ENCODE assay signal across 16 cellular contexts in the genomic region with DNA sequence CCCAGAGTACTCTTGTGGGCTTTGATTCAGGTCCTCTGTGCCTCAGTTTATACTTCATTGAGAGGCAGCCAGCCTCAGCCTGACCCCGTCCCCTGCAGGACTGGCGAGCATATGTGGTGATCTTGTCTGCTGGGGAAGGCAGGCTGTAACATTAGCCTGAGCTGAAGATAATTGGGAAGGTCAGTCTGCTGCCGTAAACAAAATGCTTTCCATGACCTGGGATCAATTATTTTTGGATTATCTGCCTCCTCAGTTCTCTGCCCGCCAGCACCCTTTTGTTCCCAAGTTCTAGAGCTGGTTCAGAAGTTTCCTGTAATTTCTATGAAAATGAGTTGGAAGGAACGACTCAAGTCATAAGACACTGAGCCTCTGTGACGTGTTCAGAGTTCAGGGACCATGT. TPM values are rescaled to one million over a fixed set of nuclear protein-coding genes. Genes with fewer than 3 reads are reported as not detected.
DNase-seq lines count a peak whose midpoint lies in the region; ATAC-seq, FAIRE-seq and TF ChIP-seq lines count a peak whose summit lies in the region.
"Had no signal": no experiment of that assay in that cellular context is flagged by ENCODE, and none has a peak within 500 bp of the region (broad histone marks: within the 10 kb centered on the region; RNA-seq: fewer than 3 reads in every experiment).

No MANE protein-coding gene starts in this region.

- H3K27me3 Mint-ChIP-seq in activated CD8-positive, alpha-beta memory T cell treated with anti-CD3 and anti-CD28 coated beads, Interleukin-2, amount 10 ng/mL, durations not matched to agents 7 days and 5 days, result no peaks in the 10 kb centered on the region
- H3K27me3 Mint-ChIP-seq in endothelial cell (ENCODE audit: unreplicated experiment), result peaks cover 13% of the 10 kb centered on the region

- H3K36me3 Mint-ChIP-seq in activated CD8-positive, alpha-beta memory T cell treated with anti-CD3 and anti-CD28 coated beads, Interleukin-2, amount 10 ng/mL, durations not matched to agents 7 days and 5 days, result peaks cover 28% of the 10 kb centered on the region
- H3K36me3 Mint-ChIP-seq in endothelial cell (ENCODE audit: low read depth, unreplicated experiment), result peaks cover 7% of the 10 kb centered on the region

- ATAC-seq in activated CD8-positive, alpha-beta memory T cell treated with anti-CD3 and anti-CD28 coated beads, Interleukin-2, amount 10 ng/mL, durations not matched to agents 7 days and 5 days, result no peak
- ATAC-seq in RWPE2 (ENCODE audit: low read depth) (no peak), GM21619 (IDR thresholded peaks at IDR 0.05; ENCODE audit: unreplicated experiment) (no peak)

- H3K9me3 Mint-ChIP-seq in activated CD8-positive, alpha-beta memory T cell treated with anti-CD3 and anti-CD28 coated beads, Interleukin-2, amount 10 ng/mL, durations not matched to agents 7 days and 5 days (ENCODE audit: low read depth), result no peaks in the 10 kb centered on the region
- no peaks in the 10 kb centered on the region for H3K9me3 Mint-ChIP-seq in endothelial cell (ENCODE audit: unreplicated experiment)

- H3K27me3 ChIP-seq in RWPE2 (ENCODE audit: insufficient read depth, poor library complexity, severe bottlenecking) (no peaks in the 10 kb centered on the region), smooth muscle cell (ENCODE audit: low read depth) (no peaks in the 10 kb centered on the region)
- H3K27me3 ChIP-seq: brain microvascular endothelial cell had no signal

- peaks cover 63% of the 10 kb centered on the region for H3K4me1 Mint-ChIP-seq in activated CD8-positive, alpha-beta memory T cell treated with anti-CD3 and anti-CD28 coated beads, Interleukin-2, amount 10 ng/mL, durations not matched to agents 7 days and 5 days
- H3K4me1 Mint-ChIP-seq in endothelial cell (ENCODE audit: unreplicated experiment), result peaks cover 46% of the 10 kb centered on the region

- no peak overlapping the region for H3K27ac Mint-ChIP-seq in activated CD8-positive, alpha-beta memory T cell treated with anti-CD3 and anti-CD28 coated beads, Interleukin-2, amount 10 ng/mL, durations not matched to agents 7 days and 5 days
- peak overlapping the region; percentile 33 for H3K27ac Mint-ChIP-seq in endothelial cell (ENCODE audit: unreplicated experiment)

- no peak overlapping the region for H3K4me2 ChIP-seq in smooth muscle cell

- CTCF ChIA-PET in activated CD8-positive, alpha-beta memory T cell treated with anti-CD3 and anti-CD28 coated beads, Interleukin-2, amount 10 ng/mL, durations not matched to agents 7 days and 5 days (lab: Charles Lee), result interaction anchor here (0.6 to 5.0 kb wide), 6 partner anchors 38 to 140 kb away, joined by 3 to 34 read pairs (median 4); a partner anchor contains a TSS

- H3K79me2 ChIP-seq in smooth muscle cell (ENCODE audit: low read depth), result no peaks in the 10 kb centered on the region

- H3K36me3 ChIP-seq in RWPE2 (ENCODE audit: low read depth) (peaks cover 5% of the 10 kb centered on the region), smooth muscle cell (ENCODE audit: low read depth) (no peaks in the 10 kb centered on the region)
- H3K36me3 ChIP-seq: brain microvascular endothelial cell had no signal

- no peak overlapping the region for H3K4me3 ChIP-seq in RWPE2 (ENCODE audit: severe bottlenecking)
- no peak overlapping the region for H3K4me3 ChIP-seq in smooth muscle cell
- H3K4me3 ChIP-seq: PC-9 had no signal

- H3K4me1 ChIP-seq in RWPE2 (ENCODE audit: insufficient read depth, poor library complexity, severe bottlenecking) (peaks cover 15% of the 10 kb centered on the region), smooth muscle cell (ENCODE audit: low read depth) (peaks cover 26% of the 10 kb centered on the region)

- 71% methylated on average over 6 of the region's 6 CpGs for WGBS in smooth muscle cell (ENCODE audit: low lambda C conversion rate)

- peak overlapping the region; percentile 10 for H3K4me3 Mint-ChIP-seq in activated CD8-positive, alpha-beta memory T cell treated with anti-CD3 and anti-CD28 coated beads, Interleukin-2, amount 10 ng/mL, durations not matched to agents 7 days and 5 days
- H3K4me3 Mint-ChIP-seq in endothelial cell (ENCODE audit: unreplicated experiment), result no peak overlapping the region

- no peaks in the 10 kb centered on the region for H3K9me3 ChIP-seq in RWPE2 (ENCODE audit: severe bottlenecking)
- H3K9me3 ChIP-seq in smooth muscle cell (replicated peaks; ENCODE audit: low read depth), result no peaks in the 10 kb centered on the region

- no peak for DNase-seq in activated CD8-positive, alpha-beta memory T cell treated with anti-CD3 and anti-CD28 coated beads, Interleukin-2, amount 10 ng/mL, durations not matched to agents 7 days and 5 days
- DNase-seq in activated CD8-positive, alpha-beta memory T cell treated with anti-CD3 and anti-CD28 coated beads, Interleukin-2, amount 50 U/mL, for 4 hours, result no peak
- DNase-seq in RWPE2 (ENCODE audit: low spot score) (no peak), endothelial cell (ENCODE audit: low spot score) (no peak), smooth muscle cell (lab: John Stamatoyannopoulos, UW; ENCODE audit: unreplicated experiment) (no peak), AG08396 (ENCODE audit: low spot score) (no peak), GM19239 (ENCODE audit: insufficient read length, low spot score) (no peak)
- DNase-seq: activated CD8-positive, alpha-beta memory T cell treated with anti-CD3 and anti-CD28 coated beads, Interleukin-2, amount 50 U/mL, for 48 hours; brain microvascular endothelial cell; DND-41; HCEC 1CT; NCI-H2227 treated with DMSO at 0.1 percent for 48 hours; PC-9; T1000 had no signal

- FAIRE-seq in GM19239 (lab: Jason Lieb, UNC), result no peak
- FAIRE-seq: GM12892 had no signal

- no peak overlapping the region for H3K9ac ChIP-seq in smooth muscle cell (ENCODE audit: low read depth)

- no peak overlapping the region for H2AFZ ChIP-seq in smooth muscle cell (ENCODE audit: low read depth)
- H2AFZ ChIP-seq: PC-9 had no signal

- TF ChIP-seq CTCF in RWPE2 (IDR thresholded peaks at IDR 0.05; ENCODE audit: poor library complexity, severe bottlenecking) (no peak), endothelial cell (IDR thresholded peaks at IDR 0.05; ENCODE audit: unreplicated experiment) (no peak), smooth muscle cell (IDR thresholded peaks at IDR 0.05; ENCODE audit: borderline replicate concordance, insufficient read depth, poor library complexity, severe bottlenecking) (no peak)

- peaks cover 18% of the 10 kb centered on the region for H3F3A ChIP-seq in smooth muscle cell (ENCODE audit: low read depth)

- no peaks in the 10 kb centered on the region for H4K20me1 ChIP-seq in smooth muscle cell (ENCODE audit: low read depth)

- peak overlapping the region; percentile 78 for H3K27ac ChIP-seq in RWPE2 (ENCODE audit: poor library complexity, severe bottlenecking)
- peak overlapping the region; percentile 17 for H3K27ac ChIP-seq in smooth muscle cell (ENCODE audit: low read depth)
- H3K27ac ChIP-seq: brain microvascular endothelial cell had no signal

RNA-seq across cellular contexts. Expression of a gene that starts 4.5 kb away (rescaled TPM):
- 10 to 100 TPM; 53.7 to 61.1 TPM for total RNA-seq in activated CD8-positive, alpha-beta memory T cell treated with anti-CD3 and anti-CD28 coated beads, Interleukin-2, amount 10 ng/mL, durations not matched to agents 7 days and 5 days
- total RNA-seq in endothelial cell (ENCODE audit: unreplicated experiment) (35.3 TPM), smooth muscle cell (5.4 and 5.5 TPM in 2 replicates)
- polyA plus RNA-seq in smooth muscle cell, result 23.4 and 24.0 TPM in 2 replicates

RNA-seq across cellular contexts. Expression of a gene that starts 38.7 kb away (rescaled TPM):
- 1 to 10 TPM in 1 of 2 experiments, under 1 TPM in 1; 0.54 to 1.2 TPM for total RNA-seq in activated CD8-positive, alpha-beta memory T cell treated with anti-CD3 and anti-CD28 coated beads, Interleukin-2, amount 10 ng/mL, durations not matched to agents 7 days and 5 days
- total RNA-seq in endothelial cell (ENCODE audit: unreplicated experiment) (1.2 TPM), smooth muscle cell (0.13 and 0.18 TPM in 2 replicates)
- polyA plus RNA-seq in smooth muscle cell, result 0.11 and 2.0 TPM in 2 replicates

RNA-seq across cellular contexts. Expression of a gene that starts 50.0 kb away (rescaled TPM):
- 10 to 100 TPM; 63.8 to 64.8 TPM for total RNA-seq in activated CD8-positive, alpha-beta memory T cell treated with anti-CD3 and anti-CD28 coated beads, Interleukin-2, amount 10 ng/mL, durations not matched to agents 7 days and 5 days
- total RNA-seq in endothelial cell (ENCODE audit: unreplicated experiment) (36.7 TPM), smooth muscle cell (19.9 and 34.9 TPM in 2 replicates)
- 16.3 and 22.6 TPM in 2 replicates for polyA plus RNA-seq in smooth muscle cell
